1 cellular context compared by ENCODE assay signal in genomic region chr7:139648617-139648932, GRCh38.
TF ChIP-seq lines count a peak whose summit lies in the region.

No MANE protein-coding gene starts in this region.

TF ChIP-seq in IMR-90, 13 proteins besides CTCF, POLR2A, EP300 and RAD21 (continued from another document):
- TF ChIP-seq ELK1 (IDR thresholded peaks at IDR 0.05; ENCODE audit: borderline replicate concordance, low read depth, low read length), result no peak
- no peak for TF ChIP-seq FOS (IDR thresholded peaks at IDR 0.05; ENCODE audit: low read depth, low read length)
- no peak for TF ChIP-seq MXI1 (IDR thresholded peaks at IDR 0.05; ENCODE audit: borderline replicate concordance, low read depth, low read length)
- TF ChIP-seq, protein P1, sequence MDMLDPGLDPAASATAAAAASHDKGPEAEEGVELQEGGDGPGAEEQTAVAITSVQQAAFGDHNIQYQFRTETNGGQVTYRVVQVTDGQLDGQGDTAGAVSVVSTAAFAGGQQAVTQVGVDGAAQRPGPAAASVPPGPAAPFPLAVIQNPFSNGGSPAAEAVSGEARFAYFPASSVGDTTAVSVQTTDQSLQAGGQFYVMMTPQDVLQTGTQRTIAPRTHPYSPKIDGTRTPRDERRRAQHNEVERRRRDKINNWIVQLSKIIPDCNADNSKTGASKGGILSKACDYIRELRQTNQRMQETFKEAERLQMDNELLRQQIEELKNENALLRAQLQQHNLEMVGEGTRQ (IDR thresholded peaks at IDR 0.05; ENCODE audit: low read depth, low read length), result no peak
